Comparison of ENCODE assay signal across 8 cellular contexts in the genomic region with DNA sequence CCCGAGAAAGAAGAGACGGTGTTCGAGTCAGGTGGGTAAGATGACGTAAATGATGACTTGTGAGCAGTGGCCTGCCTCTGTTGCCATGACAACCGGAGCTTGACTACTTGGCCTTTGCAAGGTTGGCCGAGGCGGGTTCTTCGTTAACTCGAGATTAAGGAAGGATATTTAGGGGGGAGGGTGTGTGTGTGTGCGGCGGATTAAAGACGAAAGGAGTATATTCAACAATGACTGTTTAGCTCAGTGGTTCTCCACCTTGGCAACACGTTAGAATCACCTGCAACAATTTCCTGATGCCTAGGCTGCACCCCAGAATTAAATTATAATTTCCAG. TPM values are rescaled to one million over a fixed set of nuclear protein-coding genes. Genes with fewer than 3 reads are reported as not detected.
DNase-seq lines count a peak whose midpoint lies in the region; ATAC-seq, FAIRE-seq and TF ChIP-seq lines count a peak whose summit lies in the region.

No MANE protein-coding gene starts in this region.

- peak overlapping the region; percentile 99 for H3K27ac Mint-ChIP-seq in activated naive CD8-positive, alpha-beta T cell treated with anti-CD3 and anti-CD28 coated beads, Interleukin-2, amount 50 U/mL, for 24 hours

- FAIRE-seq in pancreas (lab: Jason Lieb, UNC), result no peak

- in situ Hi-C loops in SK-MEL-5 (cut with HindIII; ENCODE audit: low pct_unique_long_range_greater_than_20kb, low sequenced_read_pairs), result no loop called here

- DNase-seq in AG10803 (ENCODE audit: low read depth), result peak; percentile 69
- peak; percentile 66 for DNase-seq in GM19240 (ENCODE audit: insufficient read length, low spot score)
- DNase-seq in SK-MEL-5 (ENCODE audit: low read depth, low spot score), result peak; percentile 85
- peak; percentile 78 for DNase-seq in activated naive CD8-positive, alpha-beta T cell treated with anti-CD3 and anti-CD28 coated beads, Interleukin-2, amount 50 U/mL, for 24 hours
- peak; percentile 79 for DNase-seq in cardiac septum (ENCODE audit: low spot score)
- DNase-seq in pancreas, result peak; percentile 65 to 82 (median 72)
- DNase-seq in thyroid gland, result peak; percentile 64 to 70

- H3K27ac ChIP-seq in pancreas (peak overlapping the region; percentile 53 to 88 (median 84)), thyroid gland (peak overlapping the region; percentile 53 to 92 (median 57))

- WGBS in pancreas, 2 donors, result 1 to 2% methylated on average over 13 of the region's 13 CpGs
- WGBS in thyroid gland, 2 donors, result 3 to 8% methylated on average over 11 to 13 of the region's 13 CpGs

- no peaks in the 10 kb centered on the region for H3K27me3 ChIP-seq in pancreas
- H3K27me3 ChIP-seq in thyroid gland, result no peaks in the 10 kb centered on the region

- H3K9me3 ChIP-seq in pancreas (no peaks in the 10 kb centered on the region), thyroid gland (no peaks in the 10 kb centered on the region)

- H3K9me3 Mint-ChIP-seq in activated naive CD8-positive, alpha-beta T cell treated with anti-CD3 and anti-CD28 coated beads, Interleukin-2, amount 50 U/mL, for 24 hours, result no peaks in the 10 kb centered on the region

- TF ChIP-seq CTCF in AG10803 (conservative IDR thresholded peaks at IDR 0.05; ENCODE audit: low read length), result no peak
- TF ChIP-seq CTCF in pancreas (IDR thresholded peaks at IDR 0.05), result no peak
- no peak for TF ChIP-seq CTCF in thyroid gland (IDR thresholded peaks at IDR 0.05)

- intact Hi-C loops in cardiac septum (cut with DNase I) (loop anchor here (5.0 kb wide), 1 partner anchor 69 kb away; the partner anchor contains the start of gene CDC6), pancreas (cut with DNase I) (loop anchor here in 1 of 3 donors (5.0 kb wide), 1 partner anchor 69 kb away; the partner anchor contains the start of gene CDC6), thyroid gland (cut with DNase I) (no loop called here)

- TF ChIP-seq POLR2A in thyroid gland (IDR thresholded peaks at IDR 0.05), result no peak

- H3K4me3 Mint-ChIP-seq in activated naive CD8-positive, alpha-beta T cell treated with anti-CD3 and anti-CD28 coated beads, Interleukin-2, amount 50 U/mL, for 24 hours, result peak overlapping the region; percentile 90

- H3K36me3 ChIP-seq in pancreas (no peaks in the 10 kb centered on the region), thyroid gland (no peaks in the 10 kb centered on the region)

- H3K27me3 Mint-ChIP-seq in activated naive CD8-positive, alpha-beta T cell treated with anti-CD3 and anti-CD28 coated beads, Interleukin-2, amount 50 U/mL, for 24 hours, result no peaks in the 10 kb centered on the region

- H3K4me3 ChIP-seq in AG10803 (ENCODE audit: low read length) (peak overlapping the region; percentile 57), pancreas (peak overlapping the region; percentile 50 to 63 (median 54)), thyroid gland (replicated peaks in 1 of 3) (peak overlapping the region in 1 of 3 donors; percentile 66)

- H3K4me1 Mint-ChIP-seq in activated naive CD8-positive, alpha-beta T cell treated with anti-CD3 and anti-CD28 coated beads, Interleukin-2, amount 50 U/mL, for 24 hours, result peaks cover 33% of the 10 kb centered on the region

- H3K36me3 Mint-ChIP-seq in activated naive CD8-positive, alpha-beta T cell treated with anti-CD3 and anti-CD28 coated beads, Interleukin-2, amount 50 U/mL, for 24 hours (ENCODE audit: low read depth), result peaks cover 2% of the 10 kb centered on the region

- TF ChIP-seq RAD21 in Ishikawa (IDR thresholded peaks at IDR 0.05; ENCODE audit: low read depth), result no peak

- H3K4me1 ChIP-seq in pancreas (peaks cover 0 to 20% (median 4%) of the 10 kb centered on the region in 3 donors), thyroid gland (peaks cover 10 to 11% of the 10 kb centered on the region in 2 donors)

- no peak for TF ChIP-seq EP300 in Ishikawa (IDR thresholded peaks at IDR 0.05; ENCODE audit: borderline replicate concordance)

- peak; percentile 65 for ATAC-seq in activated naive CD8-positive, alpha-beta T cell treated with anti-CD3 and anti-CD28 coated beads, Interleukin-2, amount 50 U/mL, for 24 hours
- ATAC-seq in pancreas, result peak; percentile 6 to 50 (median 47)

TF ChIP-seq in Ishikawa, 13 proteins besides CTCF, POLR2A, EP300 and RAD21:
- TF ChIP-seq CREB1 (IDR thresholded peaks at IDR 0.05; ENCODE audit: low read depth) (peak; percentile 69; the same call in 1 of the 2 replicates), USF1 (IDR thresholded peaks at IDR 0.05) (peak; percentile 78), CEBPB (IDR thresholded peaks at IDR 0.05) (no peak)

RNA-seq across cellular contexts. Expression of gene WIPF2, which starts 0.4 kb away (rescaled TPM):
- total RNA-seq in SK-MEL-5 (2014; rRNA removed; shearing (Covaris generic)), result 5.1 and 5.7 TPM in 2 replicates
- 14.2 and 17.2 TPM in 2 replicates for polyA plus RNA-seq in SK-MEL-5 (2015; cell fraction: cytosol; rRNA removed)
- polyA plus RNA-seq in SK-MEL-5 (2015; cell fraction: nucleus; rRNA removed), result 6.0 and 12.9 TPM in 2 replicates
- 13.3 TPM for total RNA-seq in cardiac septum
- 10 to 100 TPM; 11.8 to 21.7 (median 14.6) TPM for total RNA-seq in pancreas
- 1 to 10 TPM; 6.3 to 9.5 TPM for polyA plus RNA-seq in pancreas
- 10 to 100 TPM; 13.2 to 14.6 (median 14.5) TPM for total RNA-seq in thyroid gland

RNA-seq across cellular contexts. Expression of gene RAPGEFL1, which starts 41.4 kb away (rescaled TPM):
- total RNA-seq in SK-MEL-5 (2014; rRNA removed; shearing (Covaris generic)), result 1.9 and 2.4 TPM in 2 replicates
- polyA plus RNA-seq in SK-MEL-5 (2015; cell fraction: cytosol; rRNA removed), result 4.5 and 7.9 TPM in 2 replicates
- 16.9 and 21.1 TPM in 2 replicates for polyA plus RNA-seq in SK-MEL-5 (2015; cell fraction: nucleus; rRNA removed)
- total RNA-seq in cardiac septum, result 7.2 TPM
- 1 to 10 TPM; 2.6 to 4.9 (median 4.2) TPM for total RNA-seq in pancreas
- 10 to 100 TPM in 1 of 2 donors, 1 to 10 TPM in 1; 8.0 to 10.6 TPM for polyA plus RNA-seq in pancreas
- total RNA-seq in thyroid gland, result 1 to 10 TPM; 1.3 to 5.2 (median 4.1) TPM
